ENCODE assay signal across 19 cellular contexts in genomic region chr7:116698930-116699722, GRCh38. TPM values are rescaled to one million over a fixed set of nuclear protein-coding genes. Genes with fewer than 3 reads are reported as not detected.
DNase-seq lines count a peak whose midpoint lies in the region; ATAC-seq and TF ChIP-seq lines count a peak whose summit lies in the region.
"Had no signal": no experiment of that assay in that cellular context is flagged by ENCODE, and none has a peak within 500 bp of the region (broad histone marks: within the 10 kb centered on the region; RNA-seq: fewer than 3 reads in every experiment).

No MANE protein-coding gene starts in this region.

- intact Hi-C loops in transverse colon (cut with DNase I; ENCODE audit: low total_unique reads), result loop anchor here (10.0 kb wide), 1 partner anchor 1406 kb away; no protein-coding TSS in a partner anchor

- H3K27me3 ChIP-seq in neuronal stem cell (ENCODE audit: control insufficient read depth in 3 of 3, insufficient read depth in 3 of 3, low read depth in 1 of 3, low read length in 3 of 3) (no peaks in the 10 kb centered on the region), transverse colon (no peaks in the 10 kb centered on the region)
- H3K27me3 ChIP-seq: SJSA1, vagina had no signal

- no peak overlapping the region for H3K9ac ChIP-seq in neuronal stem cell (ENCODE audit: low read depth, low read length, poor library complexity)

- no peak overlapping the region for H2AFZ ChIP-seq in neuronal stem cell (ENCODE audit: low read length)

- no peak overlapping the region for H3K4me2 ChIP-seq in neuronal stem cell (ENCODE audit: insufficient read depth, low read length, poor library complexity, severe bottlenecking)

- in situ Hi-C loops in transverse colon (cut with MboI; ENCODE audit: low pct_ligation_motif_present in 1 of 4, low pct_unique_long_range_greater_than_20kb in 1 of 4, low sequenced_read_pairs in 3 of 4), result no loop called here

- H3K18ac ChIP-seq in neuronal stem cell (ENCODE audit: low read length), result peak overlapping the region; percentile 35

- H3K79me1 ChIP-seq in neuronal stem cell (ENCODE audit: low read depth, low read length), result no peaks in the 10 kb centered on the region

- H2BK12ac ChIP-seq in neuronal stem cell (ENCODE audit: low read length), result no peak overlapping the region

- no peak overlapping the region for H2BK15ac ChIP-seq in neuronal stem cell (ENCODE audit: low read length)

- no peak for TF ChIP-seq POLR2A in transverse colon (IDR thresholded peaks at IDR 0.05)

- DNase-seq in DMS153 treated with DMSO at 0.1 percent for 48 hours (lab: John Stamatoyannopoulos, UW; ENCODE audit: unreplicated experiment) (peak; percentile 79), NCI-H146 (lab: John Stamatoyannopoulos, UW) (peak; percentile 82), NCI-H524 treated with DMSO at 0.1 percent for 48 hours (lab: John Stamatoyannopoulos, UW) (peak; percentile 20), neuronal stem cell (ENCODE audit: low spot score) (no peak), midbrain (lab: John Stamatoyannopoulos, UW) (no peak), transverse colon (no peak), epidermal melanocyte (ENCODE audit: insufficient read length, low spot score) (no peak)
- DNase-seq: activated CD4-positive, alpha-beta T cell treated with anti-CD3 and anti-CD28 coated beads, Interleukin-2, amount 10 ng/mL, durations not matched to agents 24 days and 14 days; activated naive CD8-positive, alpha-beta T cell treated with anti-CD3 and anti-CD28 coated beads for 36 hours; activated T-cell treated with anti-CD3 and anti-CD28 coated beads for 4 hours; effector memory CD8-positive, alpha-beta T cell; KBM-7; NCI-H1436; spleen; stimulated activated naive CD8-positive, alpha-beta T cell treated with anti-CD3 and anti-CD28 coated beads, Interleukin-15, Interleukin-2, amounts not matched to agents 100 U/mL and 50 U/mL, for 24 hours had no signal

- H3K27ac ChIP-seq in neuronal stem cell (replicated peaks; ENCODE audit: low read length) (no peak overlapping the region), transverse colon (no peak overlapping the region)
- H3K27ac ChIP-seq: HL-60, SJSA1, spleen, vagina had no signal

- no peaks in the 10 kb centered on the region for H3K36me3 ChIP-seq in neuronal stem cell (replicated peaks in 1 of 2; ENCODE audit: control insufficient read depth in 2 of 2, insufficient read depth in 2 of 2, low read length in 2 of 2)
- no peaks in the 10 kb centered on the region for H3K36me3 ChIP-seq in transverse colon
- H3K36me3 ChIP-seq: SJSA1, spleen, vagina had no signal

- no CpG with 5 or more reads among the region's 12 CpGs for WGBS in neuronal stem cell (ENCODE audit: extremely low coverage in 2 of 2, insufficient read length in 2 of 2, insufficient replicate concordance in 1 of 2), 2 donors
- WGBS in transverse colon (ENCODE audit: low coverage in 1 of 2), 2 donors, result 89 to 91% methylated on average over 3 to 12 of the region's 12 CpGs

- H2AK5ac ChIP-seq in neuronal stem cell (ENCODE audit: low read depth, low read length), result no peak overlapping the region

- no peak overlapping the region for H2BK120ac ChIP-seq in neuronal stem cell (ENCODE audit: low read depth, low read length)

- H3K9me3 ChIP-seq in neuronal stem cell (replicated peaks in 1 of 2; ENCODE audit: control insufficient read depth in 2 of 2, insufficient read depth in 1 of 2, low read depth in 1 of 2, low read length in 2 of 2) (no peaks in the 10 kb centered on the region), transverse colon (no peaks in the 10 kb centered on the region)
- H3K9me3 ChIP-seq: SJSA1, spleen, vagina had no signal

- H3K4me1 ChIP-seq in neuronal stem cell (ENCODE audit: control insufficient read depth in 2 of 2, insufficient read depth in 1 of 2, low read depth in 1 of 2, low read length in 2 of 2) (peaks cover 0 to 2% of the 10 kb centered on the region in 2 donors), transverse colon (peaks cover 0 to 5% (median 0%) of the 10 kb centered on the region in 4 donors)
- H3K4me1 ChIP-seq: SJSA1, spleen, vagina had no signal

- H2BK5ac ChIP-seq in neuronal stem cell (ENCODE audit: low read length), result no peak overlapping the region

- TF ChIP-seq EP300 in transverse colon (IDR thresholded peaks at IDR 0.05; ENCODE audit: low read depth), result no peak

- no peak overlapping the region for H4K91ac ChIP-seq in neuronal stem cell (ENCODE audit: low read depth, low read length, poor library complexity)

- no peak for TF ChIP-seq CTCF in transverse colon (IDR thresholded peaks at IDR 0.05)

- H4K8ac ChIP-seq in neuronal stem cell (ENCODE audit: low read depth, low read length), result no peak overlapping the region

- no peak overlapping the region for H3K23ac ChIP-seq in neuronal stem cell (ENCODE audit: low read depth, low read length, poor library complexity)

- ATAC-seq in GM21367 (IDR thresholded peaks at IDR 0.05; ENCODE audit: unreplicated experiment), result no peak
- ATAC-seq: effector memory CD8-positive, alpha-beta T cell; stimulated activated naive CD8-positive, alpha-beta T cell treated with anti-CD3 and anti-CD28 coated beads, Interleukin-15, Interleukin-2, amounts not matched to agents 100 U/mL and 50 U/mL, for 24 hours had no signal

- H3K4ac ChIP-seq in neuronal stem cell (ENCODE audit: low read length), result no peak overlapping the region

- H3K14ac ChIP-seq in neuronal stem cell (ENCODE audit: low read length), result no peak overlapping the region

- H3K4me3 ChIP-seq in neuronal stem cell (ENCODE audit: low read length in 2 of 2), result no peak overlapping the region
- H3K4me3 ChIP-seq in transverse colon, result no peak overlapping the region
- H3K4me3 ChIP-seq: SJSA1, spleen, vagina had no signal

RNA-seq across cellular contexts. Expression of gene MET, which starts 27.1 kb away (rescaled TPM):
- 1.2 TPM for polyA plus RNA-seq in neuronal stem cell (2013, experiment 1 of 2)
- 0.72 TPM for polyA plus RNA-seq in neuronal stem cell (2013, experiment 2 of 2)
- total RNA-seq in transverse colon, result 10 to 100 TPM in 3 of 4 donors, 1 to 10 TPM in 1; 6.4 to 35.5 (median 20.3) TPM

Comparison
In these comparisons a context has a peak if more than half of its experiments do, and no peak if none do; other contexts are left out.
1. DNase-seq: peak in DMS153 treated with DMSO at 0.1 percent for 48 hours (single experiment), NCI-H146 (single experiment) and NCI-H524 treated with DMSO at 0.1 percent for 48 hours (single experiment); none in neuronal stem cell (single experiment), midbrain (single experiment), transverse colon (single experiment) and epidermal melanocyte (single experiment).